In the genomic region with DNA sequence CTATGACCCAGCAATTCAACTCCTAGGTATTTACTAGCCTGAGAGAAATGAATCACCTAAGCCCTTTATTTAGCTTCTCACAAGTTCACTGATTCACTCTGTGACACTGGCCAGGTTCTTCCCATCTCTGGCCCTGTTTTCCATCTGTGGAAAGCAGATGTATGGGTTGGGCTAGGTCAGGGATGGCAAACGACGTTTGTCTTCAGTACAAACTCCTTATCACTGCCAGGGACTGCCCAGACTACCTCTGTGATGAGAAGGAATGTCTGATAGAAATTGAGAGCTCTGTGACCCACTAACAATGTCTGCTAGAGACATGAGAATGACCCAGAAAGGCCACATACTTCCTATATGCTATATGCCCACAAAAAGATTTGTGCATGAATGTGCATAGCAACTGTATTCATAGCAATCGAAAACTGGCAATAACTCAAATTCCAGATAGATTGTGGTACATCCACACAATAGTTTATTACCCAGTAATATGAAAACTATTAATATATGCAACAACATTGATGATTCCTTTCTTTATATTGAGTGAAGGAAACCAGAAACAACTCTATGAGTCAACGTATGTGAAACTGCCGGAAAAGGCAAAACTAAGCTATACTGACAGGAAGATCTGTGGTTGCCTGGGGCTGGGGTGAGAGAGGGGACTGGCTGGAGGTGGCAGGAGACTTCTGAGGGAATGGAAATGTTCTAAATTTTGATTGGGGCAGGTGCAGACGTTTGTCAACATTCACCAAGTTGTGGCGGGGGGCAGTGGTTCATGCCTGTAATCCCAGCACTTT, we compare ENCODE assay signal across 8 cellular contexts. TPM values are rescaled to one million over a fixed set of nuclear protein-coding genes. Genes with fewer than 3 reads are reported as not detected.
DNase-seq lines count a peak whose midpoint lies in the region; ATAC-seq, FAIRE-seq and TF ChIP-seq lines count a peak whose summit lies in the region.

No MANE protein-coding gene starts in this region.

- H3K9me3 Mint-ChIP-seq in WTC11 = 0 out of 2 replicates have a peak, but pooled peaks cover 3% of the 10 kb centered on the region

- TF ChIP-seq POLR2A in H54 (IDR thresholded peaks at IDR 0.05; ENCODE audit: low read depth, low read length) = no peak

- FAIRE-seq in H54 (lab: Jason Lieb, UNC) = peak; percentile 74

- H3K4me3 Mint-ChIP-seq in WTC11 = no peak overlapping the region

- H3K36me3 Mint-ChIP-seq in WTC11 = no peaks in the 10 kb centered on the region

- no peak overlapping the region for H3K4me3 ChIP-seq in AG04449 (ENCODE audit: low read depth, low read length)

- TF ChIP-seq CTCF in AG04449 (IDR thresholded peaks at IDR 0.05; ENCODE audit: insufficient read depth, low read length, missing control alignments) = no peak
- TF ChIP-seq CTCF in WTC11 (IDR thresholded peaks at IDR 0.05) = no peak

- POLR2A ChIA-PET in AG04449 (lab: Yijun Ruan, JAX) = interaction anchor here (0.5 to 1.1 kb wide), 3 partner anchors 30 to 49 kb away, joined by 3 to 6 read pairs (median 4); no protein-coding TSS in a partner anchor
- POLR2A ChIA-PET in WTC11 (lab: Charles Lee) = no interaction called here

- CTCF ChIA-PET in AG04449 (lab: Yijun Ruan, JAX) (interaction anchor here (1.2 to 2.7 kb wide), 2 partner anchors 10 to 20 kb away, joined by 3 to 12 read pairs; no protein-coding TSS in a partner anchor), WTC11 (lab: Charles Lee) (no interaction called here)

- H3K27ac Mint-ChIP-seq in WTC11 = no peak overlapping the region

- peak; percentile 44 for DNase-seq in AG04449 (ENCODE audit: low read depth, low spot score)
- peak; percentile 23 for DNase-seq in H54 (ENCODE audit: insufficient read length, low spot score)
- DNase-seq in SW480 (ENCODE audit: low spot score) = peak; percentile 36
- peak; percentile 25 for DNase-seq in astrocyte of the hippocampus (ENCODE audit: low read depth, low spot score)
- DNase-seq in stimulated activated CD4-positive, alpha-beta T cell treated with anti-CD3 and anti-CD28 coated beads, Interleukin-15, amount 100 ng/mL, for 24 hours = peak; percentile 79
- no peak for DNase-seq in NCI-H187 (lab: John Stamatoyannopoulos, UW)
- DNase-seq in WTC11 (ENCODE audit: low spot score) = no peak

- no peak for ATAC-seq in GM18517 (IDR thresholded peaks at IDR 0.05; ENCODE audit: unreplicated experiment)
- no peak for ATAC-seq in WTC11

- no peaks in the 10 kb centered on the region for H3K27me3 Mint-ChIP-seq in WTC11 (ENCODE audit: low read depth)

- no peaks in the 10 kb centered on the region; the same call in 1 of the 2 replicates for H3K4me1 Mint-ChIP-seq in WTC11

TF ChIP-seq in WTC11, 78 proteins besides CTCF, POLR2A, EP300 and RAD21:
- TF ChIP-seq ZNF138 (CRISPR knock-in tag; conservative IDR thresholded peaks at IDR 0.05) (no peak), SMAD4 (CRISPR knock-in tag; IDR thresholded peaks at IDR 0.05) (no peak), CBFB (CRISPR knock-in tag; IDR thresholded peaks at IDR 0.05; ENCODE audit: low read depth) (no peak), SOX15 (CRISPR knock-in tag; IDR thresholded peaks at IDR 0.05) (no peak), NR1H2 (CRISPR knock-in tag; IDR thresholded peaks at IDR 0.05) (no peak), ELF4 (CRISPR knock-in tag; IDR thresholded peaks at IDR 0.05; ENCODE audit: low read depth) (no peak), ATF1 (CRISPR knock-in tag; IDR thresholded peaks at IDR 0.05) (no peak)
- TF ChIP-seq, protein P1, sequence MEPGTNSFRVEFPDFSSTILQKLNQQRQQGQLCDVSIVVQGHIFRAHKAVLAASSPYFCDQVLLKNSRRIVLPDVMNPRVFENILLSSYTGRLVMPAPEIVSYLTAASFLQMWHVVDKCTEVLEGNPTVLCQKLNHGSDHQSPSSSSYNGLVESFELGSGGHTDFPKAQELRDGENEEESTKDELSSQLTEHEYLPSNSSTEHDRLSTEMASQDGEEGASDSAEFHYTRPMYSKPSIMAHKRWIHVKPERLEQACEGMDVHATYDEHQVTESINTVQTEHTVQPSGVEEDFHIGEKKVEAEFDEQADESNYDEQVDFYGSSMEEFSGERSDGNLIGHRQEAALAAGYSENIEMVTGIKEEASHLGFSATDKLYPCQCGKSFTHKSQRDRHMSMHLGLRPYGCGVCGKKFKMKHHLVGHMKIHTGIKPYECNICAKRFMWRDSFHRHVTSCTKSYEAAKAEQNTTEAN (CRISPR knock-in tag; IDR thresholded peaks at IDR 0.05) = no peak
TF ChIP-seq in WTC11: peak in this region for 0.

RNA-seq across cellular contexts. Expression of gene ADAM19, which starts 32.0 kb away (rescaled TPM):
- total RNA-seq in WTC11 (2021) = 19.2 to 28.6 TPM (median 20.7 TPM) in 3 replicates

RNA-seq across cellular contexts. Expression of gene SOX30, which starts 44.7 kb away (rescaled TPM):
- total RNA-seq in WTC11 (2021) = 0.41 to 0.55 TPM (median 0.46 TPM) in 3 replicates

Comparison
In these comparisons a context has a peak if more than half of its experiments do, and no peak if none do; other contexts are left out.
1. DNase-seq: peak in AG04449 (single experiment), H54 (single experiment), SW480 (single experiment), astrocyte of the hippocampus (single experiment) and stimulated activated CD4-positive, alpha-beta T cell treated with anti-CD3 and anti-CD28 coated beads, Interleukin-15, amount 100 ng/mL, for 24 hours (single experiment); none in NCI-H187 (0 of 2) and WTC11 (single experiment).